Comparison of ENCODE assay signal across 18 cellular contexts in genomic region chr13:96297360-96297759, GRCh38.
DNase-seq lines count a peak whose midpoint lies in the region; FAIRE-seq and TF ChIP-seq lines count a peak whose summit lies in the region.
"Had no signal": no experiment of that assay in that cellular context is flagged by ENCODE, and none has a peak within 500 bp of the region (broad histone marks: within the 10 kb centered on the region; RNA-seq: fewer than 3 reads in every experiment).

No MANE protein-coding gene starts in this region.

- no peak for FAIRE-seq in H1 (lab: Jason Lieb, UNC)
- FAIRE-seq: G401.6, GM12878, GM19239, H54 had no signal

- TF ChIP-seq RAD21 in H1 (IDR thresholded peaks at IDR 0.05 in 1 of 2, conservative IDR thresholded peaks at IDR 0.05 in 1 of 2; ENCODE audit: low read depth in 2 of 2, low read length in 2 of 2) = no peak

- H3K23me2 ChIP-seq in H9 (ENCODE audit: insufficient read length, low read depth, low read length, poor library complexity, severe bottlenecking) (peaks cover 2% of the 10 kb centered on the region), H1 (ENCODE audit: low read depth, low read length) (no peaks in the 10 kb centered on the region)

- peaks cover 52 to 55% of the 10 kb centered on the region in 2 experiments for H3K4me1 Mint-ChIP-seq in H9
- H3K4me1 Mint-ChIP-seq: CD4-positive, CD25-positive, alpha-beta regulatory T cell had no signal

- no peak overlapping the region for H3K23ac ChIP-seq in H9 (ENCODE audit: insufficient read length, low read depth, low read length)
- H3K23ac ChIP-seq in H1 (ENCODE audit: insufficient read length) = no peak overlapping the region

- H3K4me3 Mint-ChIP-seq in H9 = no peak overlapping the region; a peak in 1 of 5 replicates
- H3K4me3 Mint-ChIP-seq: CD4-positive, CD25-positive, alpha-beta regulatory T cell; CD8-positive, alpha-beta T cell had no signal

- no peaks in the 10 kb centered on the region for H3K27me3 ChIP-seq in H9 (ENCODE audit: insufficient read depth, low read length)
- H3K27me3 ChIP-seq in H1 (replicated peaks in 1 of 4; ENCODE audit: control insufficient read depth in 3 of 4, extremely low read depth in 1 of 4, insufficient read depth in 3 of 4, low read length in 3 of 4) = peaks cover 0 to 1% (median 0%) of the 10 kb centered on the region in 4 experiments; a peak in 1 of 7 replicates
- no peaks in the 10 kb centered on the region for H3K27me3 ChIP-seq in iPS-20b (ENCODE audit: insufficient read depth, low read length)

- peak overlapping the region in 2 of 3 experiments; percentile 28 to 78; a peak in 4 of 7 replicates for H3K27ac Mint-ChIP-seq in H9
- H3K27ac Mint-ChIP-seq: CD4-positive, CD25-positive, alpha-beta regulatory T cell; CD8-positive, alpha-beta T cell had no signal

- DNase-seq in H9 = no peak
- no peak for DNase-seq in H1 (ENCODE audit: low read depth in 1 of 2, low spot score in 2 of 2)
- DNase-seq in SW480 (ENCODE audit: low spot score) = no peak
- no peak for DNase-seq in GF-D8 (lab: John Stamatoyannopoulos, UW)
- no peak for DNase-seq in HK-2 (ENCODE audit: unreplicated experiment)
- DNase-seq: Caco-2; CD4-positive, CD25-positive, alpha-beta regulatory T cell; CD8-positive, alpha-beta T cell; DMS153; DND-41; GM23248; HCEC 1CT had no signal

- H3K4me1 ChIP-seq in H9 (ENCODE audit: insufficient read depth, low read length) (peaks cover 4% of the 10 kb centered on the region; the same call in 1 of the 2 replicates), H1 (replicated peaks in 1 of 4; ENCODE audit: control insufficient read depth in 3 of 4, insufficient read depth in 4 of 4, low read length in 3 of 4) (peaks cover 3 to 11% (median 9%) of the 10 kb centered on the region in 4 experiments; a peak in 6 of 7 replicates), iPS-20b (ENCODE audit: insufficient read depth, low read length) (peaks cover 29% of the 10 kb centered on the region; the same call in 1 of the 2 replicates)
- H3K4me1 ChIP-seq: Caco-2 had no signal

- H3K14ac ChIP-seq in H9 (ENCODE audit: insufficient read depth, low read length) = no peak overlapping the region
- H3K14ac ChIP-seq in H1 (ENCODE audit: insufficient read length) = no peak overlapping the region

- H3K4me2 ChIP-seq in H9 (ENCODE audit: insufficient read depth, insufficient read length, low read length) (no peak overlapping the region), H1 (ENCODE audit: insufficient read depth in 1 of 2, low read depth in 2 of 2, low read length in 2 of 2) (no peak overlapping the region)

- H3K56ac ChIP-seq in H9 (ENCODE audit: insufficient read length, low read depth, low read length) (no peak overlapping the region), H1 (replicated peaks; ENCODE audit: insufficient read length, low read depth, low read length) (no peak overlapping the region)

- H2BK5ac ChIP-seq in H9 (ENCODE audit: insufficient read length, low read length) (no peak overlapping the region), H1 (ENCODE audit: low read depth, low read length) (peak overlapping the region; percentile 60; the same call in 1 of the 2 replicates)

- CTCF ChIA-PET in H1 (lab: Charles Lee; ENCODE audit: partially characterized antibody) = interaction anchor here (1.2 to 2.4 kb wide), 4 partner anchors 9 to 524 kb away, joined by 3 to 11 read pairs (median 4); no protein-coding TSS in a partner anchor

- WGBS in H9 (ENCODE audit: extremely low coverage, insufficient read length, low lambda C conversion rate) = no CpG with 5 or more reads among the region's 3 CpGs
- 61% methylated on average over 3 of the region's 3 CpGs; no CpG with 5 or more reads in 1 of the 2 experiments for WGBS in H1 (ENCODE audit: extremely low coverage in 1 of 2, insufficient coverage in 1 of 2, insufficient read length in 1 of 2, insufficient replicate concordance in 2 of 2, low coverage in 1 of 2, low lambda C conversion rate in 2 of 2, missing lambda C conversion rate in 1 of 2), 2 experiments

- no peaks in the 10 kb centered on the region for H3K27me3 Mint-ChIP-seq in H9 (ENCODE audit: low read depth)
- H3K27me3 Mint-ChIP-seq: CD4-positive, CD25-positive, alpha-beta regulatory T cell had no signal

- H2BK12ac ChIP-seq in H9 (ENCODE audit: insufficient read length, low read depth, low read length) (no peak overlapping the region), H1 (ENCODE audit: low read depth, low read length) (0 out of 2 replicates have a peak overlapping the region, but pooled peaks have one; percentile 69)

- no peak overlapping the region for H3K27ac ChIP-seq in H9 (ENCODE audit: insufficient read length, low read depth, low read length)
- no peak overlapping the region for H3K27ac ChIP-seq in H1 (ENCODE audit: low read depth, low read length)
- no peak overlapping the region for H3K27ac ChIP-seq in iPS-20b (ENCODE audit: low read length)
- H3K27ac ChIP-seq: C4-2B, GM23248 had no signal

- H3T11ph ChIP-seq in H9 (ENCODE audit: low read length) = no peak overlapping the region

- H4K20me1 ChIP-seq in H9 (ENCODE audit: control insufficient read depth, insufficient read depth, insufficient read length) = no peaks in the 10 kb centered on the region
- H4K20me1 ChIP-seq in H1 (replicated peaks in 1 of 2; ENCODE audit: control insufficient read depth in 1 of 2, insufficient read depth in 2 of 2, low read length in 2 of 2) = no peaks in the 10 kb centered on the region

- no peaks in the 10 kb centered on the region for H3K79me1 ChIP-seq in H9 (ENCODE audit: insufficient read depth, low read depth, low read length, poor library complexity, severe bottlenecking)
- no peaks in the 10 kb centered on the region for H3K79me1 ChIP-seq in H1 (ENCODE audit: low read depth, low read length)

- no peak overlapping the region for H2BK15ac ChIP-seq in H9 (ENCODE audit: low read depth, low read length)
- H2BK15ac ChIP-seq in H1 (ENCODE audit: low read length) = no peak overlapping the region

- no peak overlapping the region for H2AK5ac ChIP-seq in H9 (ENCODE audit: insufficient read length, low read length)
- H2AK5ac ChIP-seq in H1 (ENCODE audit: low read depth, low read length) = no peak overlapping the region

- no peaks in the 10 kb centered on the region for H3K36me3 ChIP-seq in H1 (ENCODE audit: control insufficient read depth in 2 of 4, insufficient read depth in 4 of 4, low read length in 3 of 4)
- H3K36me3 ChIP-seq in iPS-20b (ENCODE audit: insufficient read depth, low read depth, low read length) = no peaks in the 10 kb centered on the region

- no peak overlapping the region for H3K4ac ChIP-seq in H9 (ENCODE audit: low read depth, low read length)
- H3K4ac ChIP-seq in H1 (replicated peaks; ENCODE audit: insufficient read length, low read depth, low read length) = no peak overlapping the region

- H3K4me3 ChIP-seq in H1 (ENCODE audit: extremely low read depth in 1 of 4, insufficient read depth in 2 of 4, low read depth in 3 of 4, low read length in 4 of 4) (no peak overlapping the region), iPS-20b (ENCODE audit: low read length) (no peak overlapping the region)
- H3K4me3 ChIP-seq: GM12878, GM23248 had no signal

- TF ChIP-seq EP300 in H1 (IDR thresholded peaks at IDR 0.05; ENCODE audit: borderline replicate concordance in 1 of 2, low read depth in 2 of 2, low read length in 2 of 2) = no peak

- POLR2A ChIA-PET in H1 (lab: Charles Lee; ENCODE audit: partially characterized antibody) = interaction anchor here (0.6 to 1.0 kb wide), 2 partner anchors 12 to 33 kb away, joined by 3 read pairs; no protein-coding TSS in a partner anchor

- peaks cover 6 to 9% of the 10 kb centered on the region in 2 experiments for H3K9me3 Mint-ChIP-seq in H9

- H2BK20ac ChIP-seq in H9 (ENCODE audit: low read depth, low read length, poor library complexity, severe bottlenecking) = no peak overlapping the region
- H2BK20ac ChIP-seq in H1 (ENCODE audit: low read length) = peak overlapping the region; percentile 77; the same call in 1 of the 2 replicates

- H3K9ac ChIP-seq in H9 (ENCODE audit: extremely low read depth, insufficient read length, low read length) (no peak overlapping the region), H1 (replicated peaks in 1 of 4; ENCODE audit: extremely low read depth in 1 of 4, low read depth in 3 of 4, low read length in 3 of 4) (no peak overlapping the region), iPS-20b (ENCODE audit: low read depth, low read length) (peak overlapping the region; percentile 2; the same call in 1 of the 2 replicates)
- H3K9ac ChIP-seq: GM23248 had no signal

- no peak overlapping the region for H2AFZ ChIP-seq in H9 (ENCODE audit: low read length)
- H2AFZ ChIP-seq in H1 (ENCODE audit: low read length) = no peak overlapping the region
- H2AFZ ChIP-seq: GM23248 had no signal

- no peak for TF ChIP-seq POLR2A in H1 (IDR thresholded peaks at IDR 0.05; ENCODE audit: control extremely low read depth in 1 of 2, low read depth in 2 of 2, low read length in 2 of 2)

- H4K91ac ChIP-seq in H9 (ENCODE audit: insufficient read length, low read depth, low read length) (no peak overlapping the region), H1 (replicated peaks; ENCODE audit: insufficient read length, low read length) (no peak overlapping the region)

- H2BK120ac ChIP-seq in H9 (ENCODE audit: low read depth, low read length, poor library complexity, severe bottlenecking) (no peak overlapping the region), H1 (replicated peaks; ENCODE audit: low read depth, low read length) (no peak overlapping the region)

- H3K18ac ChIP-seq in H9 (ENCODE audit: insufficient read length, low read depth, low read length) = no peak overlapping the region
- peak overlapping the region; percentile 9; the same call in 1 of the 2 replicates for H3K18ac ChIP-seq in H1 (ENCODE audit: extremely low read depth, low read length)

- no peak overlapping the region for H4K8ac ChIP-seq in H9 (replicated peaks; ENCODE audit: insufficient read length, low read depth, low read length)
- no peak overlapping the region for H4K8ac ChIP-seq in H1 (ENCODE audit: extremely low read depth, insufficient read depth, low read length)

- H3K79me2 ChIP-seq in H9 (ENCODE audit: insufficient read depth, low read length) (no peaks in the 10 kb centered on the region), H1 (ENCODE audit: control insufficient read depth in 1 of 2, insufficient read depth in 2 of 2, low read length in 2 of 2) (no peaks in the 10 kb centered on the region)

- peaks cover 6 to 13% (median 9%) of the 10 kb centered on the region in 3 experiments for H3K36me3 Mint-ChIP-seq in H9 (ENCODE audit: insufficient read depth in 1 of 3, low read depth in 3 of 3)
- H3K36me3 Mint-ChIP-seq: CD4-positive, CD25-positive, alpha-beta regulatory T cell; CD8-positive, alpha-beta T cell had no signal

- TF ChIP-seq CTCF in H9 (conservative IDR thresholded peaks at IDR 0.05) (no peak), H1 (IDR thresholded peaks at IDR 0.05; ENCODE audit: control extremely low read depth in 1 of 3, insufficient read depth in 1 of 3, low read depth in 1 of 3, low read length in 3 of 3) (no peak)

- H4K5ac ChIP-seq in H9 (ENCODE audit: insufficient read length, low read depth, low read length) = no peak overlapping the region
- H4K5ac ChIP-seq in H1 (ENCODE audit: insufficient read length, low read depth, low read length) = no peak overlapping the region

- H3K9me3 ChIP-seq in H9 (ENCODE audit: control insufficient read depth, low read depth, low read length) (no peaks in the 10 kb centered on the region), H1 (ENCODE audit: insufficient read depth in 2 of 2, low read depth in 1 of 2, low read length in 1 of 2) (no peaks in the 10 kb centered on the region), iPS-20b (ENCODE audit: insufficient read depth, low read depth, low read length) (no peaks in the 10 kb centered on the region)
- H3K9me3 ChIP-seq: Caco-2 had no signal
